Comparison of ENCODE assay signal across 9 cellular contexts in the genomic region with DNA sequence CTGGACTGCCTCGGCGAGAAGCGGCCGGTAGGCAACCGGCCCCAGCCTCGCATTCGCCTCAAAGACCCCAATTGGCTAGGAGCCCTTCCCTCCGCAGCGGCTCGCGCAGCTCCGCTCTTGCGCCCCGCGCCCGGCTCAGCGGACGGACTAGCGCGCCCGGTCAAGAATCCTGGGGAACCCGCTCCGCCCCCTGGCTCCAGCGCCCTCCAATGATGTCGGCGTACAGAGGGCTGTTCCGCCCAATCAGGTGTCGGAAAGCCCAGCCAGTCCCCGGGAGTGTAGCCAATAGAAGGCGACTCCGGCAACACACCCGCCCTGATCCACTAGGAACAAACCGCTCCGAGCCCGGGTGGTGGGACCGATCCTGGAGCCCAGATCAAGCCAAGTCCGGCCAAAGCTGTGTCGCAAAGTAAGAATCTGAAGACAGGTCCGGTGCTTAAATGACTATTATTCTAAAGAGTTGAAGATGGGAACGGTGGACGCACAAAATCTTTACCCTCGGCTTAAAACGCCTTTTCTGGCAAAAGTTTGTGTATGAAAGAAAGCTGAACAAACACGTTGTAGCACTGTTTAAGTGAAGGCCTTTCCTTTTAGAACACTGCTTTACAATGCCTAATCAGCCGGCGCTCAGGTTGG.
DNase-seq lines count a peak whose midpoint lies in the region; ATAC-seq and TF ChIP-seq lines count a peak whose summit lies in the region.
"Had no signal": no experiment of that assay in that cellular context is flagged by ENCODE, and none has a peak within 500 bp of the region (broad histone marks: within the 10 kb centered on the region; RNA-seq: fewer than 3 reads in every experiment).

No MANE protein-coding gene starts in this region.

- H3K27ac Mint-ChIP-seq in CD8-positive, alpha-beta memory T cell, result no peak overlapping the region
- H3K27ac Mint-ChIP-seq: T-helper 1 cell treated with Interleukin-12 subunit alpha and Interleukin-12 subunit beta and Interleukin-4 antibody, amounts not matched to agents 30 μg/mL and 1 μg/mL, for 36 hours had no signal

- H3K27me3 Mint-ChIP-seq in CD8-positive, alpha-beta memory T cell, result peaks cover 42 to 62% of the 10 kb centered on the region in 2 donors

- TF ChIP-seq POLR2A in lower leg skin (IDR thresholded peaks at IDR 0.05), result peak in 1 of 2 donors; percentile 70

- no peaks in the 10 kb centered on the region for H3K9me3 ChIP-seq in CD8-positive, alpha-beta memory T cell (ENCODE audit: low read length)
- H3K9me3 ChIP-seq in endocrine pancreas (ENCODE audit: control insufficient read depth, low read length), result no peaks in the 10 kb centered on the region

- ATAC-seq in GM19395 (IDR thresholded peaks at IDR 0.05; ENCODE audit: unreplicated experiment), result peak; percentile 98
- peak; percentile 99 for ATAC-seq in SK-N-SH treated with all-trans-retinoic acid at 6 μM for 48 hours
- ATAC-seq in stimulated activated naive CD8-positive, alpha-beta T cell treated with anti-CD3 and anti-CD28 coated beads, Interleukin-15, Interleukin-2, amounts not matched to agents 100 U/mL and 50 U/mL, for 24 hours, result peak; percentile 65

- H3K4me3 ChIP-seq in CD8-positive, alpha-beta memory T cell (ENCODE audit: low read length), result no peak overlapping the region
- peak overlapping the region; percentile 63 for H3K4me3 ChIP-seq in endocrine pancreas (ENCODE audit: control insufficient read depth, insufficient read depth, low read length)
- peak overlapping the region; percentile 70 for H3K4me3 ChIP-seq in lower leg skin (ENCODE audit: low read depth, poor library complexity, severe bottlenecking)

- 2 to 9% methylated on average over 34 to 36 of the region's 46 CpGs for WGBS in lower leg skin, 2 donors

- H3K4me1 Mint-ChIP-seq in CD8-positive, alpha-beta memory T cell, result peaks cover 5 to 13% (median 5%) of the 10 kb centered on the region in 3 donors

- POLR2A ChIA-PET in CD8-positive, alpha-beta memory T cell (lab: Charles Lee), result no interaction called here

- DNase-seq in CD8-positive, alpha-beta memory T cell, result no peak
- peak; percentile 94 for DNase-seq in HPDE6-E6E7 (ENCODE audit: extremely low spot score)
- peak; percentile 94 to 99 for DNase-seq in lower leg skin (ENCODE audit: low spot score in 2 of 2)
- DNase-seq in stimulated activated naive CD8-positive, alpha-beta T cell treated with anti-CD3 and anti-CD28 coated beads, Interleukin-15, Interleukin-2, amounts not matched to agents 100 U/mL and 50 U/mL, for 24 hours, result peak; percentile 20
- DNase-seq in NK-92 treated with Interleukin-12 subunit alpha and Interleukin-12 subunit beta, amount 100 ng/mL, for 24 hours (lab: John Stamatoyannopoulos, UW), result no peak

- CTCF ChIA-PET in CD8-positive, alpha-beta memory T cell (lab: Charles Lee), result no interaction called here

- no peaks in the 10 kb centered on the region for H3K27me3 ChIP-seq in CD8-positive, alpha-beta memory T cell (ENCODE audit: insufficient read depth, low read length, poor library complexity, severe bottlenecking)
- H3K27me3 ChIP-seq in endocrine pancreas (ENCODE audit: control insufficient read depth, insufficient read depth, low read length), result no peaks in the 10 kb centered on the region

- intact Hi-C loops in lower leg skin (cut with DNase I; ENCODE audit: low total_unique reads), result no loop called here

- H3K4me3 Mint-ChIP-seq in CD8-positive, alpha-beta memory T cell, result peak overlapping the region in 6 of 7 donors; percentile 25 to 73 (median 53)
- H3K4me3 Mint-ChIP-seq: T-helper 1 cell treated with Interleukin-12 subunit alpha and Interleukin-12 subunit beta and Interleukin-4 antibody, amounts not matched to agents 30 μg/mL and 1 μg/mL, for 36 hours had no signal

- H3K36me3 ChIP-seq in CD8-positive, alpha-beta memory T cell (ENCODE audit: insufficient read depth, low read length), result no peaks in the 10 kb centered on the region
- H3K36me3 ChIP-seq in endocrine pancreas (ENCODE audit: control insufficient read depth, insufficient read depth, low read length), result no peaks in the 10 kb centered on the region

- no peak for TF ChIP-seq CTCF in lower leg skin (IDR thresholded peaks at IDR 0.05)

- no peaks in the 10 kb centered on the region for H3K36me3 Mint-ChIP-seq in CD8-positive, alpha-beta memory T cell

- no peaks in the 10 kb centered on the region for H3K4me1 ChIP-seq in CD8-positive, alpha-beta memory T cell (ENCODE audit: insufficient read depth, low read length)
- H3K4me1 ChIP-seq in endocrine pancreas (ENCODE audit: control insufficient read depth, insufficient read depth, low read length), result no peaks in the 10 kb centered on the region

- H3K27ac ChIP-seq in CD8-positive, alpha-beta memory T cell (ENCODE audit: low read depth, low read length), result no peak overlapping the region

- peaks cover 0 to 2% (median 0%) of the 10 kb centered on the region in 5 donors for H3K9me3 Mint-ChIP-seq in CD8-positive, alpha-beta memory T cell
- H3K9me3 Mint-ChIP-seq: T-helper 1 cell treated with Interleukin-12 subunit alpha and Interleukin-12 subunit beta and Interleukin-4 antibody, amounts not matched to agents 30 μg/mL and 1 μg/mL, for 36 hours had no signal

- peak overlapping the region; percentile 39 for H3K9ac ChIP-seq in endocrine pancreas (ENCODE audit: control insufficient read depth, insufficient read depth, low read length)

TF ChIP-seq in SK-N-SH treated with all-trans-retinoic acid at 6 μM for 48 hours, 23 proteins besides CTCF, POLR2A, EP300 and RAD21:
- TF ChIP-seq POU6F1 (CRISPR knock-in tag; IDR thresholded peaks at IDR 0.05; ENCODE audit: borderline replicate concordance, low read depth), result no peak
- no peak for TF ChIP-seq ZNF8 (CRISPR knock-in tag; IDR thresholded peaks at IDR 0.05)
- TF ChIP-seq TCF4 (CRISPR knock-in tag; IDR thresholded peaks at IDR 0.05; ENCODE audit: borderline replicate concordance), result no peak
- no peak for TF ChIP-seq ARNTL (CRISPR knock-in tag; IDR thresholded peaks at IDR 0.05; ENCODE audit: borderline replicate concordance, low read depth)
TF ChIP-seq in SK-N-SH treated with all-trans-retinoic acid at 6 μM for 48 hours: peak in this region for 0.

Comparison
In these comparisons a context has a peak if more than half of its experiments do, and no peak if none do; other contexts are left out.
1. DNase-seq: peak in HPDE6-E6E7 (single experiment), lower leg skin (2 of 2) and stimulated activated naive CD8-positive, alpha-beta T cell treated with anti-CD3 and anti-CD28 coated beads, Interleukin-15, Interleukin-2, amounts not matched to agents 100 U/mL and 50 U/mL, for 24 hours (single experiment); none in CD8-positive, alpha-beta memory T cell (0 of 5) and NK-92 treated with Interleukin-12 subunit alpha and Interleukin-12 subunit beta, amount 100 ng/mL, for 24 hours (single experiment).
2. Peak in every context shown above with its lines, with median percentiles within 50 percentile points of each other: ATAC-seq.